In the genomic region with DNA sequence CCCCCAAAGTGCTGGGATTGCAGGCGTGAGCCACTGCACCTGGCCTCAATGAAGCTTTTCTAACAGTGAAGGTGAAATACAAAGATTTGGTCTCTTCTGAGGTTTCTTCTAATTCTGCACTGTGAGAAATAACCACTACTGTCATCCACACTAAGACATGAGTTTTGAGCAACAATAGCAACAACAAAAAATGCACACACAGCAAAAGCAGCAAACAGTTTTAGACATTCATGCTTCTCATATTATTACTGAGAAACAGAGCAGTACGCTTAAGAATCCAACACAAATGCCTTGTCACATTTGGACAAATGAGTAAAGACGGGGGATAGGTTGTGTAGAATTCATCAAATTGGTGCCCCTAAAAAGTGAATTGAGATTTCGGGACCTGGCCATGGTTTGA, we compare ENCODE assay signal across 3 cellular contexts.
TF ChIP-seq lines count a peak whose summit lies in the region.

No MANE protein-coding gene starts in this region.

TF ChIP-seq in HepG2, 621 proteins besides CTCF, POLR2A, EP300 and RAD21:
- TF ChIP-seq MAFK (conservative IDR thresholded peaks at IDR 0.05 in 1 of 2, IDR thresholded peaks at IDR 0.05 in 1 of 2; ENCODE audit: low read length in 2 of 2) (peak; percentile 85 to 90), ZSCAN22 (CRISPR knock-in tag; IDR thresholded peaks at IDR 0.05) (no peak), ZFP36L1 (CRISPR knock-in tag; IDR thresholded peaks at IDR 0.05) (no peak), PAX8 (CRISPR knock-in tag; IDR thresholded peaks at IDR 0.05; ENCODE audit: borderline replicate concordance) (no peak), MAFF (IDR thresholded peaks at IDR 0.05; ENCODE audit: low read depth, low read length) (peak; percentile 83), ZNF441 (CRISPR knock-in tag; IDR thresholded peaks at IDR 0.05; ENCODE audit: borderline replicate concordance) (no peak)
- TF ChIP-seq, protein P1, sequence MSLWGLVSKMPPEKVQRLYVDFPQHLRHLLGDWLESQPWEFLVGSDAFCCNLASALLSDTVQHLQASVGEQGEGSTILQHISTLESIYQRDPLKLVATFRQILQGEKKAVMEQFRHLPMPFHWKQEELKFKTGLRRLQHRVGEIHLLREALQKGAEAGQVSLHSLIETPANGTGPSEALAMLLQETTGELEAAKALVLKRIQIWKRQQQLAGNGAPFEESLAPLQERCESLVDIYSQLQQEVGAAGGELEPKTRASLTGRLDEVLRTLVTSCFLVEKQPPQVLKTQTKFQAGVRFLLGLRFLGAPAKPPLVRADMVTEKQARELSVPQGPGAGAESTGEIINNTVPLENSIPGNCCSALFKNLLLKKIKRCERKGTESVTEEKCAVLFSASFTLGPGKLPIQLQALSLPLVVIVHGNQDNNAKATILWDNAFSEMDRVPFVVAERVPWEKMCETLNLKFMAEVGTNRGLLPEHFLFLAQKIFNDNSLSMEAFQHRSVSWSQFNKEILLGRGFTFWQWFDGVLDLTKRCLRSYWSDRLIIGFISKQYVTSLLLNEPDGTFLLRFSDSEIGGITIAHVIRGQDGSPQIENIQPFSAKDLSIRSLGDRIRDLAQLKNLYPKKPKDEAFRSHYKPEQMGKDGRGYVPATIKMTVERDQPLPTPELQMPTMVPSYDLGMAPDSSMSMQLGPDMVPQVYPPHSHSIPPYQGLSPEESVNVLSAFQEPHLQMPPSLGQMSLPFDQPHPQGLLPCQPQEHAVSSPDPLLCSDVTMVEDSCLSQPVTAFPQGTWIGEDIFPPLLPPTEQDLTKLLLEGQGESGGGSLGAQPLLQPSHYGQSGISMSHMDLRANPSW (CRISPR knock-in tag; IDR thresholded peaks at IDR 0.05; ENCODE audit: borderline replicate concordance) = no peak
TF ChIP-seq in HepG2: peak in this region for 2.

TF ChIP-seq in IMR-90, 13 proteins besides CTCF, POLR2A, EP300 and RAD21:
- TF ChIP-seq MAFK (IDR thresholded peaks at IDR 0.05; ENCODE audit: low read depth, low read length) = peak; percentile 84
- no peak for TF ChIP-seq CEBPB (IDR thresholded peaks at IDR 0.05; ENCODE audit: low read depth, low read length)

TF ChIP-seq in H1, 55 proteins besides CTCF, POLR2A, EP300 and RAD21:
- TF ChIP-seq HDAC6 (IDR thresholded peaks at IDR 0.05; ENCODE audit: low read depth, low read length) (no peak), MAFK (IDR thresholded peaks at IDR 0.05; ENCODE audit: low read depth, low read length) (0 out of 2 replicates have a peak, but pooled peaks have one; percentile 23)
